In genomic region chr11:47495856-47496217, GRCh38 we compare ENCODE assay signal across 19 cellular contexts. TPM values are rescaled to one million over a fixed set of nuclear protein-coding genes. Genes with fewer than 3 reads are reported as not detected.
"Had no signal": no experiment of that assay in that cellular context is flagged by ENCODE, and none has a peak within 500 bp of the region (broad histone marks: within the 10 kb centered on the region; RNA-seq: fewer than 3 reads in every experiment).

No MANE protein-coding gene starts in this region.

- H3K4me3 Mint-ChIP-seq: naive thymus-derived CD4-positive, alpha-beta T cell had no signal

- H3K4me3 ChIP-seq: mucosa of descending colon, pancreas, tibial nerve had no signal

- H3K27me3 Mint-ChIP-seq: naive thymus-derived CD4-positive, alpha-beta T cell had no signal

- DNase-seq: activated CD4-positive, alpha-beta T cell treated with anti-CD3 and anti-CD28 coated beads for 1 hour; activated gamma-delta T cell treated with Interleukin-2 at 50 U/mL for 16 hours; foreskin melanocyte; hypothalamus; islet precursor cell; mucosa of descending colon; naive thymus-derived CD4-positive, alpha-beta T cell; pancreas; stimulated activated CD4-positive, alpha-beta T cell treated with anti-CD3 and anti-CD28 coated beads, Interleukin-12 subunit alpha, Interleukin-12 subunit beta, amount 100 ng/mL, for 4 hours; stimulated activated CD4-positive, alpha-beta T cell treated with anti-CD3 and anti-CD28 coated beads, Interleukin-1b, Interleukin-23, amount 100 ng/mL, for 48 hours; stimulated activated CD8-positive, alpha-beta memory T cell treated with anti-CD3 and anti-CD28 coated beads, Interleukin-4, amount 100 ng/mL, for 48 hours; stimulated activated naive CD4-positive, alpha-beta T cell treated with Interleukin-2 at 50 U/mL for 16 hours; substantia nigra; WERI-Rb-1 had no signal

- ATAC-seq: activated naive CD4-positive, alpha-beta T cell treated with anti-CD3 and anti-CD28 coated beads, Interleukin-2, amount 50 U/mL, for 72 hours; left lobe of liver; mucosa of descending colon; naive thymus-derived CD4-positive, alpha-beta T cell had no signal

- H3K9me3 Mint-ChIP-seq: activated naive CD4-positive, alpha-beta T cell treated with anti-CD3 and anti-CD28 coated beads, Interleukin-2, amount 50 U/mL, for 72 hours; naive thymus-derived CD4-positive, alpha-beta T cell had no signal

- H3K27me3 ChIP-seq: pancreas, tibial nerve had no signal

- H3K27ac Mint-ChIP-seq: activated naive CD4-positive, alpha-beta T cell treated with anti-CD3 and anti-CD28 coated beads, Interleukin-2, amount 50 U/mL, for 72 hours; naive thymus-derived CD4-positive, alpha-beta T cell had no signal

- H3K9me3 ChIP-seq: mucosa of descending colon, pancreas, tibial nerve had no signal

- FAIRE-seq: pancreas, urothelium cell line had no signal

- H3K36me3 ChIP-seq: pancreas, tibial nerve had no signal

- H3K27ac ChIP-seq: pancreas, WERI-Rb-1 had no signal

RNA-seq across cellular contexts. Expression of gene RAPSN, which starts 46.9 kb away (rescaled TPM):
- polyA plus RNA-seq: fibroblast of lung; naive thymus-derived CD4-positive, alpha-beta T cell had no signal
